Comparison of ENCODE assay signal across 10 cellular contexts in genomic region chr6:108175592-108176279, GRCh38. TPM values are rescaled to one million over a fixed set of nuclear protein-coding genes. Genes with fewer than 3 reads are reported as not detected.
DNase-seq lines count a peak whose midpoint lies in the region; ATAC-seq, FAIRE-seq and TF ChIP-seq lines count a peak whose summit lies in the region.
"Had no signal": no experiment of that assay in that cellular context is flagged by ENCODE, and none has a peak within 500 bp of the region (broad histone marks: within the 10 kb centered on the region; RNA-seq: fewer than 3 reads in every experiment).

No MANE protein-coding gene starts in this region.

- H3K36me3 ChIP-seq in PC-9 (ENCODE audit: low read depth), result no peaks in the 10 kb centered on the region
- no peaks in the 10 kb centered on the region for H3K36me3 ChIP-seq in small intestine (ENCODE audit: control insufficient read depth in 2 of 2, insufficient read depth in 2 of 2, low read length in 2 of 2)

- no peaks in the 10 kb centered on the region for H3K27me3 ChIP-seq in PC-9 (ENCODE audit: insufficient read depth, low read depth)
- peaks cover 9 to 62% of the 10 kb centered on the region in 2 donors for H3K27me3 ChIP-seq in small intestine (ENCODE audit: control insufficient read depth in 2 of 2, insufficient read depth in 2 of 2, low read length in 2 of 2)

- H3K9me3 Mint-ChIP-seq in glutamatergic neuron (ENCODE audit: unreplicated experiment), result no peaks in the 10 kb centered on the region

- H3K4me3 ChIP-seq in PC-9, result no peak overlapping the region
- peak overlapping the region in 1 of 2 donors; percentile 42 for H3K4me3 ChIP-seq in small intestine (ENCODE audit: low read depth in 1 of 2, low read length in 2 of 2)

- H4K20me1 ChIP-seq in PC-9 (ENCODE audit: insufficient read depth), result no peaks in the 10 kb centered on the region

- no peak for FAIRE-seq in small intestine (lab: Jason Lieb, UNC)

- intact Hi-C loops in PC-9 (cut with micrococcal nuclease; ENCODE audit: unreplicated experiment), result loop anchor here (2.0 to 10.0 kb wide), 2 partner anchors 317 to 349 kb away; no protein-coding TSS in a partner anchor

- WGBS in small intestine, 3 donors, result 3 to 5% (median 4%) methylated on average over 38 of the region's 38 CpGs

- H3K4me1 ChIP-seq in PC-9 (replicated peaks; ENCODE audit: insufficient read depth), result no peaks in the 10 kb centered on the region
- H3K4me1 ChIP-seq in small intestine (ENCODE audit: control insufficient read depth in 2 of 2, insufficient read depth in 1 of 2, low read depth in 1 of 2, low read length in 1 of 2), result no peaks in the 10 kb centered on the region

- H3K27me3 Mint-ChIP-seq in glutamatergic neuron (ENCODE audit: unreplicated experiment), result peaks cover 35% of the 10 kb centered on the region

- H3K27ac ChIP-seq in PC-9 (no peak overlapping the region), small intestine (ENCODE audit: low read depth in 1 of 2, low read length in 1 of 2) (no peak overlapping the region)

- no peaks in the 10 kb centered on the region for H3K9me3 ChIP-seq in PC-9 (ENCODE audit: insufficient read depth, low read depth)
- H3K9me3 ChIP-seq in small intestine (ENCODE audit: control insufficient read depth, low read depth), result no peaks in the 10 kb centered on the region

- no peaks in the 10 kb centered on the region for H3K79me2 ChIP-seq in PC-9 (ENCODE audit: low read depth)

- H3K9me2 ChIP-seq in PC-9 (ENCODE audit: insufficient read depth), result no peaks in the 10 kb centered on the region

- no peak for ATAC-seq in GM19455 (IDR thresholded peaks at IDR 0.05; ENCODE audit: unreplicated experiment)

- BruUV-seq in PC-9 (replicated peaks; lab: Mats Ljungman, UMichigan), result no TSS peak

- no peak overlapping the region for H3K27ac Mint-ChIP-seq in glutamatergic neuron (ENCODE audit: unreplicated experiment)

- H2AFZ ChIP-seq in PC-9, result no peak overlapping the region

- TF ChIP-seq CTCF in PC-9 (conservative IDR thresholded peaks at IDR 0.05) (no peak), glutamatergic neuron (IDR thresholded peaks at IDR 0.05; ENCODE audit: partially characterized antibody, unreplicated experiment) (peak; percentile 21)

- H3K4me3 Mint-ChIP-seq in glutamatergic neuron (ENCODE audit: unreplicated experiment), result peak overlapping the region; percentile 76

- DNase-seq in NCI-H2227 (lab: John Stamatoyannopoulos, UW; ENCODE audit: unreplicated experiment) (peak; percentile 26), NCI-H2227 treated with DMSO at 0.1 percent for 48 hours (lab: John Stamatoyannopoulos, UW) (no peak), PC-9 (peak in 1 of 2 experiments; percentile 27), glutamatergic neuron (no peak), small intestine (peak; percentile 15), NCI-H2029 treated with DMSO at 0.1 percent for 48 hours (lab: John Stamatoyannopoulos, UW) (no peak), OCI-M1 (lab: John Stamatoyannopoulos, UW) (no peak)
- DNase-seq: ACHN, NCI-H1105 treated with DMSO at 0.1 percent for 48 hours had no signal

- H3K36me3 Mint-ChIP-seq in glutamatergic neuron (ENCODE audit: unreplicated experiment), result no peaks in the 10 kb centered on the region

- POLR2A ChIA-PET in PC-9 (lab: Charles Lee; ENCODE audit: unreplicated experiment), result interaction anchor here (0.6 kb wide), 1 partner anchor 13 kb away, joined by 4 read pairs; no protein-coding TSS in a partner anchor

- H3K4me2 ChIP-seq in PC-9, result peak overlapping the region; percentile 10; the same call in 1 of the 2 replicates

- CTCF ChIA-PET in PC-9 (lab: Charles Lee), result interaction anchor here (0.7 to 1.1 kb wide), 3 partner anchors 10 to 856 kb away, joined by 3 to 4 read pairs (median 3); no protein-coding TSS in a partner anchor

- no peaks in the 10 kb centered on the region for H3F3A ChIP-seq in PC-9 (ENCODE audit: insufficient read depth, low read depth)

- H3K4me1 Mint-ChIP-seq in glutamatergic neuron (ENCODE audit: low read depth, unreplicated experiment), result peaks cover 5% of the 10 kb centered on the region

RNA-seq across cellular contexts. Expression of gene NR2E1, which starts 9.9 kb away (rescaled TPM):
- not detected in 2 replicates for total RNA-seq in PC-9 (2021)
- total RNA-seq in glutamatergic neuron (ENCODE audit: unreplicated experiment), result not detected
- not detected for polyA plus RNA-seq in small intestine

Comparison
In these comparisons a context has a peak if more than half of its experiments do, and no peak if none do; other contexts are left out.
1. DNase-seq: peak in NCI-H2227 (single experiment) and small intestine (single experiment); none in NCI-H2227 treated with DMSO at 0.1 percent for 48 hours (single experiment), glutamatergic neuron (single experiment), NCI-H2029 treated with DMSO at 0.1 percent for 48 hours (single experiment) and OCI-M1 (single experiment).